Comparison of ENCODE assay signal across 8 cellular contexts in the genomic region with DNA sequence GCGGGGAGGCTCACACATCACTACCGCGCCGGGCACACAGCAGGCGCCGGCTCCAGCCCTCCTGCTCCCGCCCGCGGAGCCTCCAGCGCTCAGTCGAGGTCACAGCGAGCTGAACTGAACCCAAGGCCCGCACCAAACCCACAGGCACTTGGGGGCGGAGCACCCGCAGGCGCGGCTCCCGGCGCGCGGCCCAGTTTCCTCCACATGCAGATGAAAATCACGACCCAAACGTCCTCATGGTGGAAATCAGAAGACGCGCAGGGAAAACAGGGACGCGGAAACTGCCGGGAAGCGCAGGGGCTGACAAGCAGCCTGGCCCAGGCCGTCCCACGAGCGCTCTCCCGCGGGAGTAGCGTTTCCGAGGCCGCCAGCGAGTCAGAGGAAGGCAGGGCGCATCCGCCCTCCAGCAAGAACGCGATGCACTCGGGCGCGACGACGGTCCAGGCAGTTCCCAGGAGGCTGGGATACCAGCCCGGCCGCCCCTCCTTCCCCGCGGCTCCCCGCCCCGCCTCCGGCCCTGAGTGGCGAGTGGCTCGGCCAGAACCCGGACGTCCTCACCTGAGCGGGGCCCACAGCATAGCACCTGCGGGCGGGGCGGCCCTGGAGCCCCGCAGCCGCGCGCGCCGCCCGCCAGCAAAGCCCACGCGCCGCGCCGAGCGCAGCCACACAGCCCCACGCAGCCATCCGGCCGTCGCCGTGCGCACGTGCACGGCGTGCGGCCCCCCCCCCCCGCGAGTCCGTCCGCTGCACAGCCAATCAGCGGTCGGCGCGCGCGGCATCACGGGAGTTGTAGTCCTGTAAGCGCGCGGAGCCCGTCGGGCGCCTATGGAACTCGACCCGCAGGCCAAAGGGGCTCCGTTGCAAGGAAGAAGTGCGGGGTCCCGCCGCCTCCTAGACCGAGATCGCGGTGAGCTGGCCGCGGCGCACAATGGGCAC. TPM values are rescaled to one million over a fixed set of nuclear protein-coding genes. Genes with fewer than 3 reads are reported as not detected.
DNase-seq lines count a peak whose midpoint lies in the region; TF ChIP-seq lines count a peak whose summit lies in the region.

A gene (minus strand): TSS at position 710 of the 936 bp plus-strand sequence. CDS start 26 bp downstream, at position 684.

- peak within 1 kb of the TSS; percentile 97 for H3K9ac ChIP-seq in SK-N-MC (ENCODE audit: insufficient read length)

- H3K27ac Mint-ChIP-seq in activated naive CD4-positive, alpha-beta T cell treated with anti-CD3 and anti-CD28 coated beads, Interleukin-2, amount 50 U/mL, for 24 hours: peak within 1 kb of the TSS; percentile 89

- H3K4me3 Mint-ChIP-seq in activated naive CD4-positive, alpha-beta T cell treated with anti-CD3 and anti-CD28 coated beads, Interleukin-2, amount 50 U/mL, for 24 hours: peak within 1 kb of the TSS; percentile 89

- H3K36me3 ChIP-seq in SK-N-MC (ENCODE audit: insufficient read depth, low read length): peaks cover 8% of the 10 kb centered on the region

- peaks cover 30% of the 10 kb centered on the region for H3K4me1 Mint-ChIP-seq in activated naive CD4-positive, alpha-beta T cell treated with anti-CD3 and anti-CD28 coated beads, Interleukin-2, amount 50 U/mL, for 24 hours

- peaks cover 4% of the 10 kb centered on the region for H3K36me3 Mint-ChIP-seq in activated naive CD4-positive, alpha-beta T cell treated with anti-CD3 and anti-CD28 coated beads, Interleukin-2, amount 50 U/mL, for 24 hours

- H3K4me3 ChIP-seq in SK-N-MC: peak within 1 kb of the TSS; percentile 90

- CTCF ChIA-PET in HEK293T (lab: Yijun Ruan, JAX): interaction anchor here (1.1 to 5.8 kb wide), 2 partner anchors 10 to 13 kb away, joined by 3 to 38 read pairs; no protein-coding TSS in a partner anchor

- POLR2A ChIA-PET in HEK293T (lab: Yijun Ruan, JAX): interaction anchor here (0.8 to 5.3 kb wide), 6 partner anchors 9 to 480 kb away, joined by 3 to 39 read pairs (median 3); a partner anchor contains a TSS

- peak within 1 kb of the TSS; percentile 81 for H3K27ac ChIP-seq in SK-N-MC

- no peaks in the 10 kb centered on the region for H3K27me3 Mint-ChIP-seq in activated naive CD4-positive, alpha-beta T cell treated with anti-CD3 and anti-CD28 coated beads, Interleukin-2, amount 50 U/mL, for 24 hours

- DNase-seq in GF-D8 (lab: John Stamatoyannopoulos, UW) (peak; percentile 46), HEK293T (ENCODE audit: extremely low spot score) (peak; percentile 92), NAMALWA (ENCODE audit: low spot score) (peak; percentile 87), SK-N-MC (ENCODE audit: low read depth, low spot score) (no peak), globus pallidus (ENCODE audit: low spot score) (peak; percentile 81), occipital lobe (lab: John Stamatoyannopoulos, UW) (peak; percentile 88), superior temporal gyrus (ENCODE audit: extremely low spot score) (peak; percentile 89)

- H3K9me3 ChIP-seq in SK-N-MC (ENCODE audit: low read depth, low read length): no peaks in the 10 kb centered on the region

- no peaks in the 10 kb centered on the region for H3K9me3 Mint-ChIP-seq in activated naive CD4-positive, alpha-beta T cell treated with anti-CD3 and anti-CD28 coated beads, Interleukin-2, amount 50 U/mL, for 24 hours

TF ChIP-seq in HEK293T, 16 proteins besides CTCF, POLR2A, EP300 and RAD21:
- peak; percentile 93 for TF ChIP-seq L3MBTL2 (conservative IDR thresholded peaks at IDR 0.05)
- TF ChIP-seq ARNT (IDR thresholded peaks at IDR 0.05): no peak; the same call in 1 of the 2 replicates
- peak; percentile 57; the same call in 1 of the 2 replicates for TF ChIP-seq LEF1 (IDR thresholded peaks at IDR 0.05; ENCODE audit: borderline replicate concordance)
- TF ChIP-seq FOXA1 (IDR thresholded peaks at IDR 0.05): no peak
- peak; percentile 81; the same call in 1 of the 2 replicates for TF ChIP-seq FOXM1 (IDR thresholded peaks at IDR 0.05; ENCODE audit: borderline replicate concordance)
- TF ChIP-seq FOXK2 (IDR thresholded peaks at IDR 0.05): no peak

RNA-seq across cellular contexts. Expression of the gene that starts here (rescaled TPM):
- 41.3 TPM for total RNA-seq in occipital lobe
